ENCODE assay signal across 9 cellular contexts in the genomic region with DNA sequence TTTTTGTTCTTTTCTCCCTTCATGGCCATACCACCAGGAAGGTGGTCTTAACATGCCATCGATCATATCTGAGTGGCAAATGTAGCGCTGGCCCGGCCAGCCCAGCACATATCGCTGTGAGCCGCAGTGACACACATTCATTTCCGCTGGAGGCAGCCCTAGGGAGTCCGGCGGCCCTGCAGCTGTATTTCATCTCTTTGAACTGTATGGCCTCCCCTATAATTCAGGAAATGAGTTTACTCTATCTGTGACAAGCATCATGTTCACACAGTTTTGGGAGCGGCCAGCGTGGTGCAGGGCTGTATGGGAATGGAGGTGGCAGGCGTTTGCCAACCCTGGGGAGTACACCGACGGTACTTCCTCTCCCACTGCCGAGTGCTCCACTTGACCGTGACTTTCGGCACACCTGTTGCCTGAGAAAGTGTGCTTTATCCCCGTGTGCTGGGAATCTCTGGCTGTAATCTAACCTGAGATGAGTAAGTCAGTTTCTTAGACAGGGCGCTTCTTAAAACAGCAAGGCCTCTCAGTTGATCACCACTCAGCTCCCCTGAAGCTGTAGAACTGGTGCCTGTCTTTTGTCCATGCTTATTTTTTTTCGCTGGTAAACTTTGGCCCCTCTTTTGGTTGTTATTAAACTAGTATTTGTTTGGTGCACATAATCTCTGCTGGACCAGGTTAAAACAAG.
A peak's percentile ranks its signal among the peaks of the same experiment; 100 is the strongest.
DNase-seq lines count a peak whose midpoint lies in the region; ATAC-seq, FAIRE-seq and TF ChIP-seq lines count a peak whose summit lies in the region.
"Had no signal": no experiment of that assay in that cellular context is flagged by ENCODE, and none has a peak within 500 bp of the region (broad histone marks: within the 10 kb centered on the region; RNA-seq: fewer than 3 reads in every experiment).

No MANE protein-coding gene starts in this region.

- H3K9me3 ChIP-seq in K562 (replicated peaks; ENCODE audit: control insufficient read depth, insufficient read depth, low read depth, low read length), result no peaks in the 10 kb centered on the region
- H3K9me3 ChIP-seq in small intestine (ENCODE audit: control insufficient read depth, low read depth), result no peaks in the 10 kb centered on the region

- H4K20me1 ChIP-seq in K562 (replicated peaks; ENCODE audit: control insufficient read depth, insufficient read depth, low read length), result no peaks in the 10 kb centered on the region

- POLR2A ChIA-PET in K562 (lab: Yijun Ruan, JAX), result no interaction called here

- no peak overlapping the region for H3K4me2 ChIP-seq in K562 (ENCODE audit: insufficient read depth, low read length)

- H3K4me1 Mint-ChIP-seq in T-helper 1 cell treated with Interleukin-12 subunit alpha and Interleukin-12 subunit beta and Interleukin-4 antibody, amounts not matched to agents 30 μg/mL and 1 μg/mL, for 36 hours (ENCODE audit: low read depth), result peaks cover 46% of the 10 kb centered on the region

- peaks cover 42 to 45% of the 10 kb centered on the region in 2 experiments for H3K27me3 ChIP-seq in K562 (ENCODE audit: control insufficient read depth in 2 of 2, insufficient read depth in 2 of 2, low read length in 2 of 2)
- no peaks in the 10 kb centered on the region for H3K27me3 ChIP-seq in small intestine (ENCODE audit: control insufficient read depth in 2 of 2, insufficient read depth in 2 of 2, low read length in 2 of 2)

- no peak overlapping the region for H3K27ac ChIP-seq in K562 (ENCODE audit: extremely low read depth, low read depth, low read length)
- H3K27ac ChIP-seq in small intestine (ENCODE audit: low read depth in 1 of 2, low read length in 1 of 2), result peak overlapping the region; percentile 24 to 61

- DNase-seq in DMS79 treated with DMSO at 0.1 percent for 48 hours (lab: John Stamatoyannopoulos, UW), result peak; percentile 27
- DNase-seq in DMS79 (lab: John Stamatoyannopoulos, UW), result no peak
- peak in 1 of 4 experiments; percentile 16 for DNase-seq in K562 (ENCODE audit: extremely low read depth in 1 of 4, low spot score in 3 of 4)
- peak; percentile 57 for DNase-seq in small intestine
- DNase-seq in amniotic stem cell (lab: John Stamatoyannopoulos, UW), result no peak
- no peak for DNase-seq in COLO829 (ENCODE audit: low spot score)

- H3K4me3 Mint-ChIP-seq in T-helper 1 cell treated with Interleukin-12 subunit alpha and Interleukin-12 subunit beta and Interleukin-4 antibody, amounts not matched to agents 30 μg/mL and 1 μg/mL, for 36 hours, result peak overlapping the region; percentile 73

- 0 out of 2 replicates have a peak overlapping the region, but pooled peaks have one; percentile 30 for H2AFZ ChIP-seq in K562 (ENCODE audit: low read depth, low read length)

- H3K9me1 ChIP-seq in K562 (ENCODE audit: control insufficient read depth, insufficient read depth, low read length), result no peaks in the 10 kb centered on the region

- no peak for FAIRE-seq in K562 (lab: Jason Lieb, UNC)
- no peak for FAIRE-seq in small intestine (lab: Jason Lieb, UNC)
- FAIRE-seq: A204.1 had no signal

- TF ChIP-seq POLR2A in K562 (conservative IDR thresholded peaks at IDR 0.05), result no peak

- no peaks in the 10 kb centered on the region for H3K27me3 Mint-ChIP-seq in T-helper 1 cell treated with Interleukin-12 subunit alpha and Interleukin-12 subunit beta and Interleukin-4 antibody, amounts not matched to agents 30 μg/mL and 1 μg/mL, for 36 hours (ENCODE audit: low read depth)

- no peak for TF ChIP-seq CTCF in K562 (IDR thresholded peaks at IDR 0.05 in 2 of 3, conservative IDR thresholded peaks at IDR 0.05 in 1 of 3; ENCODE audit: insufficient read depth in 2 of 3, low read depth in 1 of 3, low read length in 3 of 3)

- H3K36me3 Mint-ChIP-seq in T-helper 1 cell treated with Interleukin-12 subunit alpha and Interleukin-12 subunit beta and Interleukin-4 antibody, amounts not matched to agents 30 μg/mL and 1 μg/mL, for 36 hours (ENCODE audit: low read depth), result peaks cover 4% of the 10 kb centered on the region

- H3K9me3 Mint-ChIP-seq in T-helper 1 cell treated with Interleukin-12 subunit alpha and Interleukin-12 subunit beta and Interleukin-4 antibody, amounts not matched to agents 30 μg/mL and 1 μg/mL, for 36 hours, result no peaks in the 10 kb centered on the region

- no peaks in the 10 kb centered on the region for H3K4me1 ChIP-seq in K562 (replicated peaks in 1 of 2; ENCODE audit: control insufficient read depth in 2 of 2, insufficient read depth in 2 of 2, low read length in 2 of 2)
- peaks cover 2 to 5% of the 10 kb centered on the region in 2 donors for H3K4me1 ChIP-seq in small intestine (ENCODE audit: control insufficient read depth in 2 of 2, insufficient read depth in 1 of 2, low read depth in 1 of 2, low read length in 1 of 2)

- WGBS in K562 (ENCODE audit: insufficient coverage, low coverage, missing lambda C conversion rate), result 6% methylated on average over 18 of the region's 19 CpGs
- 17 to 43% (median 19%) methylated on average over 19 of the region's 19 CpGs for WGBS in small intestine, 3 donors

- H3K4me3 ChIP-seq in K562 (no peak overlapping the region), small intestine (ENCODE audit: low read depth in 1 of 2, low read length in 2 of 2) (no peak overlapping the region)

- H3K27ac Mint-ChIP-seq in T-helper 1 cell treated with Interleukin-12 subunit alpha and Interleukin-12 subunit beta and Interleukin-4 antibody, amounts not matched to agents 30 μg/mL and 1 μg/mL, for 36 hours, result peak overlapping the region; percentile 90

- in situ Hi-C loops in K562 (cut with MboI), result no loop called here

- CTCF ChIA-PET in K562 (lab: Yijun Ruan, JAX; ENCODE audit: low intra/inter-chr PET ratio), result no interaction called here

- no peak for TF ChIP-seq RAD21 in K562 (CRISPR knock-in tag; conservative IDR thresholded peaks at IDR 0.05 in 1 of 2, IDR thresholded peaks at IDR 0.05 in 1 of 2)

- peak; percentile 85 for ATAC-seq in HG03354 (IDR thresholded peaks at IDR 0.05; ENCODE audit: poor library complexity, severe bottlenecking, unreplicated experiment)
- peak; percentile 73 for ATAC-seq in K562

- H3K9ac ChIP-seq in K562 (ENCODE audit: insufficient read depth in 1 of 2, low read depth in 2 of 2, low read length in 2 of 2), result no peak overlapping the region

- no peak for TF ChIP-seq EP300 in K562 (IDR thresholded peaks at IDR 0.05; ENCODE audit: low read length)

- BruUV-seq in K562 (replicated peaks; lab: Mats Ljungman, UMichigan), result no TSS peak

- no peaks in the 10 kb centered on the region for H3K79me2 ChIP-seq in K562 (ENCODE audit: control insufficient read depth, insufficient read depth, low read length)

- intact Hi-C loops in K562 (cut with micrococcal nuclease), result no loop called here

- H3K36me3 ChIP-seq in K562 (ENCODE audit: control insufficient read depth, insufficient read depth, low read length) (no peaks in the 10 kb centered on the region), small intestine (ENCODE audit: control insufficient read depth in 2 of 2, insufficient read depth in 2 of 2, low read length in 2 of 2) (no peaks in the 10 kb centered on the region)

TF ChIP-seq in K562, 482 proteins besides CTCF, POLR2A, EP300 and RAD21 (continues in another document):
- no peak for TF ChIP-seq GTF2F1 (IDR thresholded peaks at IDR 0.05; ENCODE audit: low read depth, low read length)
- TF ChIP-seq MAZ (CRISPR knock-in tag; conservative IDR thresholded peaks at IDR 0.05 in 1 of 2, IDR thresholded peaks at IDR 0.05 in 1 of 2), result 0 out of 4 replicates have a peak, but pooled peaks of 1 of the 2 experiments have one; percentile 17
- TF ChIP-seq ATF1 (CRISPR knock-in tag; IDR thresholded peaks at IDR 0.05), result no peak
- 0 out of 2 replicates have a peak, but pooled peaks have one; percentile 15 for TF ChIP-seq ATF1 (tag; IDR thresholded peaks at IDR 0.05)
- TF ChIP-seq, protein P1, sequence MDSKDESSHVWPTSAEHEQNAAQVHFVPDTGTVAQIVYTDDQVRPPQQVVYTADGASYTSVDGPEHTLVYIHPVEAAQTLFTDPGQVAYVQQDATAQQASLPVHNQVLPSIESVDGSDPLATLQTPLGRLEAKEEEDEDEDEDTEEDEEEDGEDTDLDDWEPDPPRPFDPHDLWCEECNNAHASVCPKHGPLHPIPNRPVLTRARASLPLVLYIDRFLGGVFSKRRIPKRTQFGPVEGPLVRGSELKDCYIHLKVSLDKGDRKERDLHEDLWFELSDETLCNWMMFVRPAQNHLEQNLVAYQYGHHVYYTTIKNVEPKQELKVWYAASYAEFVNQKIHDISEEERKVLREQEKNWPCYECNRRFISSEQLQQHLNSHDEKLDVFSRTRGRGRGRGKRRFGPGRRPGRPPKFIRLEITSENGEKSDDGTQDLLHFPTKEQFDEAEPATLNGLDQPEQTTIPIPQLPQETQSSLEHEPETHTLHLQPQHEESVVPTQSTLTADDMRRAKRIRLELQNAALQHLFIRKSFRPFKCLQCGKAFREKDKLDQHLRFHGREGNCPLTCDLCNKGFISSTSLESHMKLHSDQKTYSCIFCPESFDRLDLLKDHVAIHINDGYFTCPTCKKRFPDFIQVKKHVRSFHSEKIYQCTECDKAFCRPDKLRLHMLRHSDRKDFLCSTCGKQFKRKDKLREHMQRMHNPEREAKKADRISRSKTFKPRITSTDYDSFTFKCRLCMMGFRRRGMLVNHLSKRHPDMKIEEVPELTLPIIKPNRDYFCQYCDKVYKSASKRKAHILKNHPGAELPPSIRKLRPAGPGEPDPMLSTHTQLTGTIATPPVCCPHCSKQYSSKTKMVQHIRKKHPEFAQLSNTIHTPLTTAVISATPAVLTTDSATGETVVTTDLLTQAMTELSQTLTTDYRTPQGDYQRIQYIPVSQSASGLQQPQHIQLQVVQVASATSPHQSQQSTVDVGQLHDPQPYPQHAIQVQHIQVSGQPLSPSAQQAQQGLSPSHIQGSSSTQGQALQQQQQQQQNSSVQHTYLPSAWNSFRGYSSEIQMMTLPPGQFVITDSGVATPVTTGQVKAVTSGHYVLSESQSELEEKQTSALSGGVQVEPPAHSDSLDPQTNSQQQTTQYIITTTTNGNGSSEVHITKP (IDR thresholded peaks at IDR 0.05; ENCODE audit: partially characterized antibody), result peak; percentile 34
- TF ChIP-seq ZC3H4 (CRISPR knock-in tag; IDR thresholded peaks at IDR 0.05; ENCODE audit: borderline replicate concordance), result no peak
- TF ChIP-seq FOXP1 (CRISPR knock-in tag; IDR thresholded peaks at IDR 0.05), result no peak

Comparison
In these comparisons a context has a peak if more than half of its experiments do, and no peak if none do; other contexts are left out.
1. DNase-seq: peak in DMS79 treated with DMSO at 0.1 percent for 48 hours (single experiment) and small intestine (single experiment); none in DMS79 (single experiment), amniotic stem cell (single experiment) and COLO829 (single experiment).